Comparison of ENCODE assay signal across 8 cellular contexts in the genomic region with DNA sequence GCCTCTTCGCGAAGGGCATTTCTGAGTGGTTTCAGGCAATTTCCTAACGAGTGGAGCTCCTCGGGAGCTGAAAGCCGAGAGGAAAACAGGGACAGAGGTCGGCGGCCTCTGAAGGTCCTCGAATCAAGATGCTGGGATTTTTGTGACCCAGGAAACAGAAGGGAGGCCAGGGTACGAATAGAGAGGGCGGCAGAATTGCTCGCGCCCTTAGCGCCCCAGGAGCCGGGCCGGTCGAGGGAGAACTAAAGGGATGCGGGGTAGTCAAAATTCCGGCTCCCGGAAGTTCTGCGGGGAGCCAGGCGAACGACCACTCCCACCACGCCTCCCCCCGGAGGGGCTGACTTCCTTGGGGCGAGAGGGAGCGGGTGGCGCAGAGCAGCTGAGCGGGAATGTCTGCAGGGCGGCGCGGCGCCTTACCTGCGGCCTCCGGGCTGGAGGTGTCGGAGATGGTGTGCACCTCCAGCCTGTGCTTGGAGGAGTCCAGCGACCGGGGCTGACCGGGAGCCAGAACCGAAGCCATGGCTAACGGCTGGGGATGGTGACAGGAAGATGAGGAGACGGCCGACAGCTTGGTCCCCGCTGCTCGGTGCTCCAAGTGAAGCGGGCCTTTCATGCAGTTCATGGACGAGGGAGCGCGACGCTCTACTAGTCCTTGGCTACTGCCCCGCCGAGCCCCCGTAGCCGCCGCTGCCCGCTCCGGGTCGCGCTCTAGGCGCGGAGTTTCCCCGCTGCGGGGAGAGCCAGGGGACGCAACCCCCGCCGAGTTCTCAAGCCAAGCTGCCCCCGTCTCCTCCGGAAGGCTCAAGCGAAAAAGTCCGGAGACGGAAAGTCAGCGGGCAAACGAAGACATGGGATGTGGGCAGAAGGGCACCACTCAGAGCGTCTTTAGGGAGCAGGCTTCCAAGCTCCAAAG. TPM values are rescaled to one million over a fixed set of nuclear protein-coding genes. Genes with fewer than 3 reads are reported as not detected.
DNase-seq lines count a peak whose midpoint lies in the region; ATAC-seq, FAIRE-seq and TF ChIP-seq lines count a peak whose summit lies in the region.

No MANE protein-coding gene starts in this region.

- intact Hi-C loops in cardiac septum (cut with DNase I), result no loop called here
- intact Hi-C loops in GM12878 (cut with micrococcal nuclease; ENCODE audit: unreplicated experiment), result no loop called here

- RAD21 ChIA-PET in GM12878 (lab: Charles Lee; ENCODE audit: unreplicated experiment), result no interaction called here

- in situ Hi-C loops in GM12878 (cut with MboI) (no loop called here), GM13976 (cut with MboI; ENCODE audit: low sequenced_read_pairs, unreplicated experiment) (no loop called here)

- POLR2A ChIA-PET in GM12878 (lab: Charles Lee), result no interaction called here

- TF ChIP-seq CTCF in cardiac muscle cell (IDR thresholded peaks at IDR 0.05; ENCODE audit: low read depth, low read length) (no peak), GM12878 (IDR thresholded peaks at IDR 0.05 in 2 of 3, conservative IDR thresholded peaks at IDR 0.05 in 1 of 3; ENCODE audit: control insufficient read depth in 2 of 3, extremely low read depth in 1 of 3, insufficient read depth in 1 of 3, low read depth in 3 of 3, low read length in 3 of 3) (no peak), GM13976 (IDR thresholded peaks at IDR 0.05; ENCODE audit: borderline replicate concordance, control extremely low read depth, extremely low read depth, insufficient read depth, missing control alignments) (no peak)

- H3K4me1 ChIP-seq in cardiac muscle cell (ENCODE audit: low read depth), result peaks cover 9% of the 10 kb centered on the region
- H3K4me1 ChIP-seq in GM12878 (ENCODE audit: control insufficient read depth, insufficient read depth, low read length), result no peaks in the 10 kb centered on the region
- H3K4me1 ChIP-seq in urinary bladder (ENCODE audit: insufficient read depth), result no peaks in the 10 kb centered on the region

- H3K27me3 ChIP-seq in cardiac muscle cell, result peaks cover 100% of the 10 kb centered on the region
- H3K27me3 ChIP-seq in GM12878 (replicated peaks in 1 of 2; ENCODE audit: control insufficient read depth in 2 of 2, insufficient read depth in 2 of 2, low read length in 1 of 2), result peaks cover 21 to 22% of the 10 kb centered on the region in 2 experiments

- H3K4me3 ChIP-seq in cardiac muscle cell (peak overlapping the region; percentile 47), GM12878 (no peak overlapping the region), urinary bladder (ENCODE audit: low read depth, low read length) (peak overlapping the region; percentile 78)

- no peak for TF ChIP-seq POLR2A in GM12878 (IDR thresholded peaks at IDR 0.05; ENCODE audit: low read depth, low read length)

- FAIRE-seq in GM12878 (lab: Jason Lieb, UNC), result no peak

- H3K9ac ChIP-seq in GM12878 (ENCODE audit: control insufficient read depth, insufficient read depth, low read length), result no peak overlapping the region

- H2AFZ ChIP-seq in GM12878 (ENCODE audit: control insufficient read depth, low read depth, low read length), result no peak overlapping the region

- 51% methylated on average over 72 of the region's 73 CpGs for WGBS in GM12878 (ENCODE audit: insufficient coverage, insufficient replicate concordance, low lambda C conversion rate, missing lambda C conversion rate)
- 1% methylated on average over 73 of the region's 73 CpGs for WGBS in urinary bladder

- H3K27ac ChIP-seq in cardiac muscle cell, result no peak overlapping the region
- H3K27ac ChIP-seq in GM12878 (ENCODE audit: control insufficient read depth, insufficient read depth), result no peak overlapping the region
- peak overlapping the region; percentile 55 for H3K27ac ChIP-seq in urinary bladder (ENCODE audit: low read depth)

- 0 out of 2 replicates have a peak overlapping the region, but pooled peaks have one; percentile 13 for H3K4me2 ChIP-seq in GM12878 (ENCODE audit: control insufficient read depth, insufficient read depth)

- SMC1A ChIA-PET in GM12878 (lab: Charles Lee; ENCODE audit: uncharacterized antibody, unreplicated experiment), result no interaction called here

- ATAC-seq in GM12878, result no peak

- H4K20me1 ChIP-seq in GM12878 (ENCODE audit: control insufficient read depth, insufficient read depth), result no peaks in the 10 kb centered on the region

- H3K79me2 ChIP-seq in GM12878 (ENCODE audit: control insufficient read depth, insufficient read depth, low read length), result no peaks in the 10 kb centered on the region

- no peaks in the 10 kb centered on the region for H3K9me3 ChIP-seq in cardiac muscle cell (ENCODE audit: low read depth)
- H3K9me3 ChIP-seq in GM12878 (replicated peaks; ENCODE audit: control insufficient read depth, insufficient read depth, low read length), result peaks cover 7% of the 10 kb centered on the region; the same call in 2 of the 3 replicates

- no peaks in the 10 kb centered on the region for H3K36me3 ChIP-seq in cardiac muscle cell
- no peaks in the 10 kb centered on the region for H3K36me3 ChIP-seq in GM12878 (ENCODE audit: control insufficient read depth in 2 of 2, insufficient read depth in 2 of 2, low read length in 1 of 2)
- no peaks in the 10 kb centered on the region for H3K36me3 ChIP-seq in urinary bladder (ENCODE audit: insufficient read depth)

- no peak for TF ChIP-seq RAD21 in GM12878 (IDR thresholded peaks at IDR 0.05; ENCODE audit: insufficient read depth, low read depth, low read length)

- no peak for TF ChIP-seq EP300 in GM12878 (IDR thresholded peaks at IDR 0.05; ENCODE audit: borderline replicate concordance in 1 of 2, control insufficient read depth in 1 of 2, low read depth in 2 of 2, low read length in 2 of 2)

- no peak for DNase-seq in cardiac muscle cell (ENCODE audit: low read depth in 1 of 2, low spot score in 1 of 2)
- no peak for DNase-seq in cardiac septum (ENCODE audit: low spot score)
- DNase-seq in GM12878 (ENCODE audit: low read depth, low spot score), result no peak
- DNase-seq in left kidney (ENCODE audit: low read depth, low spot score), result peak; percentile 50
- DNase-seq in NOMO-1 treated with DMSO at 0.1 percent for 48 hours (lab: John Stamatoyannopoulos, UW; ENCODE audit: unreplicated experiment), result no peak
- no peak for DNase-seq in NCI-H187 treated with DMSO at 0.1 percent for 48 hours (lab: John Stamatoyannopoulos, UW)
- no peak for DNase-seq in GM13976 (ENCODE audit: low spot score)

- CTCF ChIA-PET in GM12878 (lab: Yijun Ruan, JAX), result interaction anchor here (0.6 kb wide), 1 partner anchor 38 kb away, joined by 3 read pairs; no protein-coding TSS in a partner anchor

- no TSS peak for BruUV-seq in GM12878 (replicated peaks; lab: Mats Ljungman, UMichigan)

TF ChIP-seq in GM12878, 131 proteins besides CTCF, POLR2A, EP300 and RAD21 (continues in another document):
- TF ChIP-seq BMI1 (IDR thresholded peaks at IDR 0.05; ENCODE audit: borderline replicate concordance), result no peak
- TF ChIP-seq, protein P1, sequence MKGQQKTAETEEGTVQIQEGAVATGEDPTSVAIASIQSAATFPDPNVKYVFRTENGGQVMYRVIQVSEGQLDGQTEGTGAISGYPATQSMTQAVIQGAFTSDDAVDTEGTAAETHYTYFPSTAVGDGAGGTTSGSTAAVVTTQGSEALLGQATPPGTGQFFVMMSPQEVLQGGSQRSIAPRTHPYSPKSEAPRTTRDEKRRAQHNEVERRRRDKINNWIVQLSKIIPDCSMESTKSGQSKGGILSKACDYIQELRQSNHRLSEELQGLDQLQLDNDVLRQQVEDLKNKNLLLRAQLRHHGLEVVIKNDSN (IDR thresholded peaks at IDR 0.05; ENCODE audit: borderline replicate concordance, extremely low read length, insufficient read depth, low read depth, low read length), result no peak
- TF ChIP-seq E2F4 (IDR thresholded peaks at IDR 0.05; ENCODE audit: low read depth, low read length), result no peak
- no peak for TF ChIP-seq ESRRA (IDR thresholded peaks at IDR 0.05; ENCODE audit: low read length)

RNA-seq across cellular contexts. Expression of gene PITX2, which starts 0.8 kb away (rescaled TPM):
- total RNA-seq in cardiac muscle cell, result 1.5 and 4.7 TPM in 2 replicates
- polyA plus RNA-seq in cardiac muscle cell, result 0.77 and 7.0 TPM in 2 replicates
- 1.0 TPM for total RNA-seq in cardiac septum
- total RNA-seq in GM12878 (2013; cell fraction: nucleolus; rRNA removed), result not detected in 2 replicates
- total RNA-seq in GM12878 (2014; rRNA removed), result not detected in 2 replicates
- total RNA-seq in GM12878 (2014; rRNA removed; fragmentation: Illumina TruSeq; extraction: Trizol), result not detected in 2 replicates
- not detected in 2 replicates for total RNA-seq in GM12878 (2021)
- polyA plus RNA-seq in GM12878 (2011; ENCODE audit: low read depth), result not detected
- polyA plus RNA-seq in GM12878 (2011; rRNA removed), result not detected in 2 replicates
- not detected in 2 replicates for polyA plus RNA-seq in GM12878 (2011; cell fraction: cytosol; rRNA removed)
- polyA plus RNA-seq in GM12878 (2011; cell fraction: nucleus; rRNA removed), result not detected in 2 replicates
- polyA plus RNA-seq in GM12878 (2012), result not detected in 2 replicates
- polyA plus RNA-seq in GM12878 (2014; fragmentation: Illumina TruSeq; extraction: Trizol), result not detected in 2 replicates
- polyA plus RNA-seq in GM12878 (2014; fragmentation: Nextera tagmentation; extraction: Ambion mirVana), result not detected
- polyA plus RNA-seq in GM12878 (2014; rRNA removed), result not detected in 2 replicates
- not detected for polyA plus RNA-seq in GM12878 (2016; fragmentation: Nextera tagmentation; extraction: Ambion mirVana)
- polyA minus RNA-seq in GM12878 (2011; rRNA and poly(A)+ RNA removed), result not detected in 2 replicates
- polyA minus RNA-seq in GM12878 (2011; cell fraction: cytosol; rRNA and poly(A)+ RNA removed), result not detected in 2 replicates
- polyA minus RNA-seq in GM12878 (2011; cell fraction: nucleus; rRNA and poly(A)+ RNA removed), result not detected in 2 replicates
- total RNA-seq in urinary bladder, result 30.4 TPM
- polyA plus RNA-seq in urinary bladder, result 76.0 TPM
